Comparison of ENCODE assay signal across 26 cellular contexts in genomic region chr17:68803122-68803615, GRCh38.
DNase-seq lines count a peak whose midpoint lies in the region; ATAC-seq, FAIRE-seq and TF ChIP-seq lines count a peak whose summit lies in the region.
"Had no signal": no experiment of that assay in that cellular context is flagged by ENCODE, and none has a peak within 500 bp of the region (broad histone marks: within the 10 kb centered on the region; RNA-seq: fewer than 3 reads in every experiment).

No MANE protein-coding gene starts in this region.

- H3K9me3 Mint-ChIP-seq in neural progenitor cell = peaks cover 26% of the 10 kb centered on the region
- H3K9me3 Mint-ChIP-seq in activated T-helper 17 cell treated with anti-CD3 and anti-CD28 coated beads, Interleukin-2, amount 50 U/mL, for 72 hours = peaks cover 5% of the 10 kb centered on the region
- H3K9me3 Mint-ChIP-seq: T-cell had no signal

- H3K4ac ChIP-seq in H1 (replicated peaks; ENCODE audit: insufficient read length, low read depth, low read length) = no peak overlapping the region

- H3K14ac ChIP-seq in H1 (ENCODE audit: insufficient read length) = no peak overlapping the region

- no peaks in the 10 kb centered on the region for H3F3A ChIP-seq in neural progenitor cell (ENCODE audit: low read depth)

- FAIRE-seq in HepG2 (lab: Jason Lieb, UNC) = no peak
- FAIRE-seq in H1 (lab: Jason Lieb, UNC) = no peak
- FAIRE-seq: GM12892 had no signal

- no peak overlapping the region for H2AK5ac ChIP-seq in H1 (ENCODE audit: low read depth, low read length)

- H3K23ac ChIP-seq in H1 (ENCODE audit: insufficient read length) = no peak overlapping the region

- peaks cover 2% of the 10 kb centered on the region for H3K36me3 Mint-ChIP-seq in neural progenitor cell
- H3K36me3 Mint-ChIP-seq in activated T-helper 17 cell treated with anti-CD3 and anti-CD28 coated beads, Interleukin-2, amount 50 U/mL, for 72 hours (ENCODE audit: low read depth) = no peaks in the 10 kb centered on the region
- H3K36me3 Mint-ChIP-seq: CD4-positive, CD25-positive, alpha-beta regulatory T cell; T-cell had no signal

- peaks cover 15% of the 10 kb centered on the region for H3K4me1 Mint-ChIP-seq in neural progenitor cell
- no peaks in the 10 kb centered on the region for H3K4me1 Mint-ChIP-seq in activated T-helper 17 cell treated with anti-CD3 and anti-CD28 coated beads, Interleukin-2, amount 50 U/mL, for 72 hours
- H3K4me1 Mint-ChIP-seq: CD4-positive, CD25-positive, alpha-beta regulatory T cell; T-cell had no signal

- ATAC-seq in HepG2 (no peak), right lobe of liver (no peak), GM21360 (IDR thresholded peaks at IDR 0.05; ENCODE audit: unreplicated experiment) (no peak)
- no peak for ATAC-seq in activated T-helper 17 cell treated with anti-CD3 and anti-CD28 coated beads, Interleukin-2, amount 50 U/mL, for 72 hours (replicated peaks)
- ATAC-seq: Right ventricle myocardium inferior, T-cell had no signal

- H3K79me1 ChIP-seq in H1 (ENCODE audit: low read depth, low read length) = no peaks in the 10 kb centered on the region

- H3K27ac Mint-ChIP-seq in neural progenitor cell = peak overlapping the region; percentile 85
- H3K27ac Mint-ChIP-seq in activated T-helper 17 cell treated with anti-CD3 and anti-CD28 coated beads, Interleukin-2, amount 50 U/mL, for 72 hours = no peak overlapping the region
- H3K27ac Mint-ChIP-seq: CD4-positive, CD25-positive, alpha-beta regulatory T cell; T-cell had no signal

- in situ Hi-C loops in HepG2 (cut with HindIII; ENCODE audit: extremely low pct_ligation_motif_present, low pct_unique_long_range_greater_than_20kb) = no loop called here

- H3K4me2 ChIP-seq in HepG2 (ENCODE audit: low read depth, low read length) = no peak overlapping the region
- H3K4me2 ChIP-seq in H1 (ENCODE audit: insufficient read depth in 1 of 2, low read depth in 2 of 2, low read length in 2 of 2) = no peak overlapping the region
- H3K4me2 ChIP-seq in neural progenitor cell = peak overlapping the region; percentile 9
- H3K4me2 ChIP-seq: BLaER1, PC-9 had no signal

- H3K27ac ChIP-seq in HepG2 (ENCODE audit: extremely low read length, insufficient read depth, low read length) = no peak overlapping the region
- no peak overlapping the region for H3K27ac ChIP-seq in right lobe of liver
- H3K27ac ChIP-seq in H1 (ENCODE audit: low read depth, low read length) = no peak overlapping the region
- no peak overlapping the region for H3K27ac ChIP-seq in neural progenitor cell
- H3K27ac ChIP-seq: BLaER1, HL-60, PC-9, SJSA1 had no signal

- H4K8ac ChIP-seq in H1 (ENCODE audit: extremely low read depth, insufficient read depth, low read length) = no peak overlapping the region

- no peak overlapping the region for H3K18ac ChIP-seq in H1 (ENCODE audit: extremely low read depth, low read length)

- H2AFZ ChIP-seq in HepG2 (ENCODE audit: low read length) = peak overlapping the region; percentile 55
- peak overlapping the region; percentile 77; the same call in 1 of the 2 replicates for H2AFZ ChIP-seq in H1 (ENCODE audit: low read length)
- peak overlapping the region; percentile 61 for H2AFZ ChIP-seq in neural progenitor cell (replicated peaks)
- H2AFZ ChIP-seq: PC-9 had no signal

- POLR2A ChIA-PET in HepG2 (lab: Yijun Ruan, JAX) = interaction anchor here (0.9 kb wide), 1 partner anchor 9 kb away, joined by 3 read pairs; no protein-coding TSS in a partner anchor
- POLR2A ChIA-PET in H1 (lab: Charles Lee; ENCODE audit: partially characterized antibody) = no interaction called here
- POLR2A ChIA-PET in HEK293T (lab: Yijun Ruan, JAX) = no interaction called here

- no peaks in the 10 kb centered on the region for H3K36me3 ChIP-seq in HepG2 (replicated peaks in 1 of 2; ENCODE audit: control insufficient read depth in 1 of 2, insufficient read depth in 2 of 2, low read length in 2 of 2)
- H3K36me3 ChIP-seq in right lobe of liver = no peaks in the 10 kb centered on the region
- H3K36me3 ChIP-seq in H1 (ENCODE audit: control insufficient read depth in 2 of 4, insufficient read depth in 4 of 4, low read length in 3 of 4) = no peaks in the 10 kb centered on the region
- no peaks in the 10 kb centered on the region for H3K36me3 ChIP-seq in neural progenitor cell
- H3K36me3 ChIP-seq: BLaER1, MG63, SJSA1 had no signal

- no peak overlapping the region for H2BK12ac ChIP-seq in H1 (ENCODE audit: low read depth, low read length)

- CTCF ChIA-PET in HepG2 (lab: Yijun Ruan, JAX; ENCODE audit: low intra/inter-chr PET ratio, low total read pairs) = no interaction called here
- CTCF ChIA-PET in H1 (lab: Charles Lee; ENCODE audit: partially characterized antibody) = interaction anchor here (0.6 to 1.4 kb wide), 7 partner anchors 9 to 785 kb away, joined by 3 to 7 read pairs (median 3); no protein-coding TSS in a partner anchor
- CTCF ChIA-PET in HEK293T (lab: Yijun Ruan, JAX) = interaction anchor here (0.6 kb wide), 1 partner anchor 237 kb away, joined by 3 read pairs; no protein-coding TSS in a partner anchor

- intact Hi-C loops in HepG2 (cut with micrococcal nuclease; ENCODE audit: unreplicated experiment) (no loop called here), right lobe of liver (cut with DNase I) (no loop called here)

- TF ChIP-seq EP300 in HepG2 (IDR thresholded peaks at IDR 0.05; ENCODE audit: low read depth in 2 of 2, low read length in 2 of 2) (no peak), HepG2 (CRISPR knock-in tag; IDR thresholded peaks at IDR 0.05; ENCODE audit: borderline replicate concordance) (no peak), H1 (IDR thresholded peaks at IDR 0.05; ENCODE audit: borderline replicate concordance in 1 of 2, low read depth in 2 of 2, low read length in 2 of 2) (no peak)

- H3K9ac ChIP-seq in HepG2 (ENCODE audit: insufficient read depth, low read depth, low read length) (no peak overlapping the region), H1 (replicated peaks in 1 of 4; ENCODE audit: extremely low read depth in 1 of 4, low read depth in 3 of 4, low read length in 3 of 4) (no peak overlapping the region), neural progenitor cell (no peak overlapping the region)
- H3K9ac ChIP-seq: BLaER1 had no signal

- H3K4me1 ChIP-seq in HepG2 (ENCODE audit: insufficient read depth, low read length) (peaks cover 19% of the 10 kb centered on the region), right lobe of liver (peaks cover 0 to 8% (median 2%) of the 10 kb centered on the region in 4 donors), H1 (replicated peaks in 1 of 4; ENCODE audit: control insufficient read depth in 3 of 4, insufficient read depth in 4 of 4, low read length in 3 of 4) (no peaks in the 10 kb centered on the region), neural progenitor cell (peaks cover 7% of the 10 kb centered on the region)
- H3K4me1 ChIP-seq: BLaER1 had no signal

- H3K27me3 Mint-ChIP-seq in neural progenitor cell (ENCODE audit: insufficient read depth, low read depth) = peaks cover 3% of the 10 kb centered on the region
- peaks cover 11% of the 10 kb centered on the region for H3K27me3 Mint-ChIP-seq in activated T-helper 17 cell treated with anti-CD3 and anti-CD28 coated beads, Interleukin-2, amount 50 U/mL, for 72 hours

- H3K9me3 ChIP-seq in HepG2 (ENCODE audit: low read length) (no peaks in the 10 kb centered on the region), right lobe of liver (no peaks in the 10 kb centered on the region), H1 (ENCODE audit: insufficient read depth in 2 of 2, low read depth in 1 of 2, low read length in 1 of 2) (no peaks in the 10 kb centered on the region), neural progenitor cell (ENCODE audit: low read depth) (no peaks in the 10 kb centered on the region)
- H3K9me3 ChIP-seq: BLaER1, MG63, SJSA1 had no signal

- H4K20me1 ChIP-seq in HepG2 (ENCODE audit: insufficient read depth, low read length) = no peaks in the 10 kb centered on the region
- H4K20me1 ChIP-seq in H1 (replicated peaks in 1 of 2; ENCODE audit: control insufficient read depth in 1 of 2, insufficient read depth in 2 of 2, low read length in 2 of 2) = no peaks in the 10 kb centered on the region
- no peaks in the 10 kb centered on the region for H4K20me1 ChIP-seq in neural progenitor cell (ENCODE audit: low read depth)
- H4K20me1 ChIP-seq: BLaER1 had no signal

- no peak overlapping the region for H2BK15ac ChIP-seq in H1 (ENCODE audit: low read length)

- TF ChIP-seq RAD21 in HepG2 (CRISPR knock-in tag; IDR thresholded peaks at IDR 0.05) = no peak
- no peak for TF ChIP-seq RAD21 in H1 (IDR thresholded peaks at IDR 0.05 in 1 of 2, conservative IDR thresholded peaks at IDR 0.05 in 1 of 2; ENCODE audit: low read depth in 2 of 2, low read length in 2 of 2)

- H3K27me3 ChIP-seq in HepG2 (ENCODE audit: control insufficient read depth in 1 of 2, insufficient read depth in 2 of 2, low read length in 2 of 2) (no peaks in the 10 kb centered on the region), right lobe of liver (no peaks in the 10 kb centered on the region), H1 (replicated peaks in 1 of 4; ENCODE audit: control insufficient read depth in 3 of 4, extremely low read depth in 1 of 4, insufficient read depth in 3 of 4, low read length in 3 of 4) (no peaks in the 10 kb centered on the region; a peak in 1 of 7 replicates), neural progenitor cell (no peaks in the 10 kb centered on the region)
- H3K27me3 ChIP-seq: BLaER1, MG63, SJSA1 had no signal

- H3K4me3 ChIP-seq in HepG2 (replicated peaks in 1 of 3; ENCODE audit: insufficient read depth in 1 of 3, low read depth in 2 of 3, low read length in 3 of 3) = no peak overlapping the region
- H3K4me3 ChIP-seq in right lobe of liver = no peak overlapping the region
- no peak overlapping the region for H3K4me3 ChIP-seq in H1 (ENCODE audit: extremely low read depth in 1 of 4, insufficient read depth in 2 of 4, low read depth in 3 of 4, low read length in 4 of 4)
- no peak overlapping the region for H3K4me3 ChIP-seq in neural progenitor cell
- H3K4me3 ChIP-seq: BLaER1, MG63, PC-9, SJSA1 had no signal

- WGBS in HepG2 (ENCODE audit: low lambda C conversion rate) = 88% methylated on average over 2 of the region's 2 CpGs
- 39% methylated on average over 2 of the region's 2 CpGs for WGBS in right lobe of liver (ENCODE audit: insufficient coverage, low coverage, low lambda C conversion rate, missing lambda C conversion rate)
- WGBS in H1 (ENCODE audit: extremely low coverage in 1 of 2, insufficient coverage in 1 of 2, insufficient read length in 1 of 2, insufficient replicate concordance in 2 of 2, low coverage in 1 of 2, low lambda C conversion rate in 2 of 2, missing lambda C conversion rate in 1 of 2), 2 experiments = 90% methylated on average over 2 of the region's 2 CpGs; no CpG with 5 or more reads in 1 of the 2 experiments

- no peak for TF ChIP-seq CTCF in HepG2 (CRISPR knock-in tag; IDR thresholded peaks at IDR 0.05)
- no peak for TF ChIP-seq CTCF in right lobe of liver (IDR thresholded peaks at IDR 0.05)
- no peak for TF ChIP-seq CTCF in H1 (IDR thresholded peaks at IDR 0.05; ENCODE audit: control extremely low read depth in 1 of 3, insufficient read depth in 1 of 3, low read depth in 1 of 3, low read length in 3 of 3)
- TF ChIP-seq CTCF in neural progenitor cell (IDR thresholded peaks at IDR 0.05) = no peak

- no peak for TF ChIP-seq POLR2A in HepG2 (IDR thresholded peaks at IDR 0.05; ENCODE audit: insufficient read depth in 1 of 2, low read depth in 2 of 2, low read length in 2 of 2)
- TF ChIP-seq POLR2A in right lobe of liver (IDR thresholded peaks at IDR 0.05) = no peak
- no peak for TF ChIP-seq POLR2A in H1 (IDR thresholded peaks at IDR 0.05; ENCODE audit: control extremely low read depth in 1 of 2, low read depth in 2 of 2, low read length in 2 of 2)

- H3K56ac ChIP-seq in H1 (replicated peaks; ENCODE audit: insufficient read length, low read depth, low read length) = no peak overlapping the region

- H2BK20ac ChIP-seq in H1 (ENCODE audit: low read length) = no peak overlapping the region

- H3K79me2 ChIP-seq in HepG2 (ENCODE audit: insufficient read depth, low read length) = no peaks in the 10 kb centered on the region
- no peaks in the 10 kb centered on the region for H3K79me2 ChIP-seq in H1 (ENCODE audit: control insufficient read depth in 1 of 2, insufficient read depth in 2 of 2, low read length in 2 of 2)
- H3K79me2 ChIP-seq in neural progenitor cell (ENCODE audit: low read depth) = no peaks in the 10 kb centered on the region

- no peak overlapping the region for H2BK5ac ChIP-seq in H1 (ENCODE audit: low read depth, low read length)

- H3K4me3 Mint-ChIP-seq in neural progenitor cell = no peak overlapping the region
- H3K4me3 Mint-ChIP-seq in activated T-helper 17 cell treated with anti-CD3 and anti-CD28 coated beads, Interleukin-2, amount 50 U/mL, for 72 hours = no peak overlapping the region
- H3K4me3 Mint-ChIP-seq: CD4-positive, CD25-positive, alpha-beta regulatory T cell; T-cell had no signal

- no peak for DNase-seq in HepG2 (ENCODE audit: low spot score)
- no peak for DNase-seq in right lobe of liver
- DNase-seq in H1 (ENCODE audit: low read depth in 1 of 2, low spot score in 2 of 2) = no peak
- no peak for DNase-seq in neural progenitor cell (ENCODE audit: low spot score)
- DNase-seq in NCI-H524 (lab: John Stamatoyannopoulos, UW) = no peak
- no peak for DNase-seq in HEK293T (ENCODE audit: extremely low spot score)
- DNase-seq: CD4-positive, CD25-positive, alpha-beta regulatory T cell; DMS153; DND-41; HCEC 1CT; KBM-7; MG63; NCI-H1105 treated with DMSO at 0.1 percent for 48 hours; NCI-H2029; NCI-H2227 treated with DMSO at 0.1 percent for 48 hours; NCI-H748 treated with DMSO at 0.1 percent for 48 hours; NK-92 treated with Interleukin-12 subunit alpha and Interleukin-12 subunit beta, amount 100 ng/mL, for 24 hours; PC-9; T-cell had no signal

- H4K91ac ChIP-seq in H1 (replicated peaks; ENCODE audit: insufficient read length, low read length) = no peak overlapping the region

- BruUV-seq in HepG2 (replicated peaks; lab: Mats Ljungman, UMichigan) = no TSS peak

- H4K5ac ChIP-seq in H1 (ENCODE audit: insufficient read length, low read depth, low read length) = no peak overlapping the region

- H2BK120ac ChIP-seq in H1 (replicated peaks; ENCODE audit: low read depth, low read length) = no peak overlapping the region

- no peaks in the 10 kb centered on the region for H3K23me2 ChIP-seq in H1 (ENCODE audit: low read depth, low read length)

Comparison
In these comparisons a context has a peak if more than half of its experiments do, and no peak if none do; other contexts are left out.
1. Of the 41 proteins assayed by ChIP-seq in both HepG2 and H1: peak only in HepG2: MAFK; only in H1: none; in both: none; in neither: 40.